29 cellular contexts compared by ENCODE assay signal in genomic region chr10:104501449-104501848, GRCh38.
"Had no signal": no experiment of that assay in that cellular context is flagged by ENCODE, and none has a peak within 500 bp of the region (broad histone marks: within the 10 kb centered on the region; RNA-seq: fewer than 3 reads in every experiment).

No MANE protein-coding gene starts in this region.

- H3K27me3 ChIP-seq: MG63 had no signal

- H3K4me3 ChIP-seq: MG63, PC-9, SJCRH30, SK-N-MC had no signal

- H3K36me3 ChIP-seq: MG63, SJCRH30 had no signal

- ATAC-seq: Panc1, Right ventricle myocardium inferior, T-cell had no signal

- H3K27ac ChIP-seq: PC-9, RWPE1, SJCRH30, SK-N-MC had no signal

- H3K9me3 ChIP-seq: MG63, SJCRH30 had no signal

- FAIRE-seq: RCC 7860 had no signal

- DNase-seq: Kasumi-1, MG63, NCI-H1048, NCI-H1092 treated with DMSO at 0.1 percent for 48 hours, NCI-H1105 treated with DMSO at 0.1 percent for 48 hours, NCI-H1436, NCI-H1694, NCI-H187, NCI-H1930, NCI-H2029 treated with DMSO at 0.1 percent for 48 hours, NCI-H2081 treated with DMSO at 0.1 percent for 48 hours, NCI-H2107, NCI-H2171, NCI-H226, NCI-H446 treated with DMSO at 0.1 percent for 48 hours, NCI-H510A, NCI-H524, NCI-H526, NCI-H774, PC-9, SHP77, SIG-M5, T-cell had no signal

- H3K4me1 ChIP-seq: SJCRH30 had no signal

- H2AFZ ChIP-seq: PC-9 had no signal

- H3K4me2 ChIP-seq: PC-9 had no signal
